In genomic region chr12:10716277-10716676, GRCh38 we compare ENCODE assay signal across 16 cellular contexts. TPM values are rescaled to one million over a fixed set of nuclear protein-coding genes. Genes with fewer than 3 reads are reported as not detected.
DNase-seq lines count a peak whose midpoint lies in the region; ATAC-seq and TF ChIP-seq lines count a peak whose summit lies in the region.
"Had no signal": no experiment of that assay in that cellular context is flagged by ENCODE, and none has a peak within 500 bp of the region (broad histone marks: within the 10 kb centered on the region; RNA-seq: fewer than 3 reads in every experiment).

No MANE protein-coding gene starts in this region.

- H4K20me1 ChIP-seq in IMR-90 (ENCODE audit: insufficient read depth, low read length), result peaks cover 18% of the 10 kb centered on the region

- peak overlapping the region; percentile 46 for H3K23ac ChIP-seq in IMR-90 (ENCODE audit: low read depth, low read length)

- H3K14ac ChIP-seq in IMR-90 (replicated peaks; ENCODE audit: low read depth, low read length), result peak overlapping the region; percentile 75

- H3K9me3 ChIP-seq in IMR-90 (ENCODE audit: control insufficient read depth, insufficient read depth, low read length) (no peaks in the 10 kb centered on the region), subcutaneous abdominal adipose tissue (ENCODE audit: control insufficient read depth in 5 of 5, low read length in 5 of 5) (no peaks in the 10 kb centered on the region)
- H3K9me3 ChIP-seq: body of pancreas had no signal

- peak overlapping the region; percentile 64; the same call in 1 of the 2 replicates for H3K27ac ChIP-seq in IMR-90 (ENCODE audit: insufficient read depth, low read length)
- H3K27ac ChIP-seq in brain microvascular endothelial cell, result peak overlapping the region; percentile 70
- H3K27ac ChIP-seq in subcutaneous abdominal adipose tissue (ENCODE audit: low read depth, low read length), result peak overlapping the region; percentile 61
- H3K27ac ChIP-seq: HL-60 had no signal

- H3K56ac ChIP-seq in IMR-90 (ENCODE audit: extremely low read depth, insufficient read depth, low read length), result 0 out of 2 replicates have a peak overlapping the region, but pooled peaks have one; percentile 57

- intact Hi-C loops in IMR-90 (cut with micrococcal nuclease), result loop anchor here (2.0 kb wide), 1 partner anchor 103 kb away; the partner anchor contains the start of gene MAGOHB

- H2BK120ac ChIP-seq in IMR-90 (ENCODE audit: low read depth, low read length), result peak overlapping the region; percentile 78

- H3K4me3 ChIP-seq in IMR-90 (ENCODE audit: insufficient read depth, low read depth, low read length) (peak overlapping the region; percentile 22; the same call in 1 of the 2 replicates), brain microvascular endothelial cell (ENCODE audit: low read depth, low read length) (peak overlapping the region; percentile 18), subcutaneous abdominal adipose tissue (ENCODE audit: low read depth in 1 of 5, low read length in 5 of 5) (peak overlapping the region in 1 of 5 donors; percentile 45)
- H3K4me3 ChIP-seq: body of pancreas, GM12878 had no signal

- H2AFZ ChIP-seq in IMR-90 (replicated peaks; ENCODE audit: low read length, poor library complexity), result peak overlapping the region; percentile 70

- TF ChIP-seq CTCF in IMR-90 (conservative IDR thresholded peaks at IDR 0.05; ENCODE audit: low read depth, low read length) (no peak), brain microvascular endothelial cell (IDR thresholded peaks at IDR 0.05; ENCODE audit: low read depth, low read length, missing control alignments) (no peak)

- peaks cover 5% of the 10 kb centered on the region; the same call in 1 of the 2 replicates for H3K4me1 ChIP-seq in IMR-90 (ENCODE audit: control insufficient read depth, insufficient read depth, low read length)
- peaks cover 0 to 47% (median 44%) of the 10 kb centered on the region in 5 donors for H3K4me1 ChIP-seq in subcutaneous abdominal adipose tissue (ENCODE audit: control insufficient read depth in 5 of 5, insufficient read depth in 5 of 5, low read length in 5 of 5)

- H2AK5ac ChIP-seq in IMR-90 (ENCODE audit: low read depth, low read length), result peak overlapping the region; percentile 68; the same call in 1 of the 2 replicates

- no CpG with 5 or more reads among the region's 4 CpGs for WGBS in IMR-90 (ENCODE audit: extremely low coverage in 2 of 2, insufficient read length in 1 of 2), 2 experiments

- peaks cover 6% of the 10 kb centered on the region for H3K9me1 ChIP-seq in IMR-90 (ENCODE audit: insufficient read depth, low read length)

- no peak for TF ChIP-seq RAD21 in IMR-90 (IDR thresholded peaks at IDR 0.05; ENCODE audit: low read length)

- peak overlapping the region; percentile 60; the same call in 1 of the 2 replicates for H2BK20ac ChIP-seq in IMR-90 (ENCODE audit: low read depth, low read length)

- H2BK5ac ChIP-seq in IMR-90 (ENCODE audit: low read depth, low read length, poor library complexity, severe bottlenecking), result peak overlapping the region; percentile 91

- dilution Hi-C loops in IMR-90 (cut with HindIII; ENCODE audit: low sequenced_read_pairs, unreplicated experiment), result no loop called here

- H3K79me1 ChIP-seq in IMR-90 (ENCODE audit: low read depth in 1 of 2, low read length in 2 of 2), result peaks cover 13 to 37% of the 10 kb centered on the region in 2 experiments

- peak overlapping the region; percentile 52; the same call in 1 of the 2 replicates for H3K9ac ChIP-seq in IMR-90 (ENCODE audit: low read depth, low read length)
- H3K9ac ChIP-seq in subcutaneous abdominal adipose tissue (ENCODE audit: low read length in 5 of 5), result peak overlapping the region in 1 of 5 donors; percentile 38

- peak overlapping the region; percentile 56; the same call in 1 of the 2 replicates for H4K5ac ChIP-seq in IMR-90 (ENCODE audit: low read depth, low read length)

- H4K91ac ChIP-seq in IMR-90 (ENCODE audit: insufficient read depth, low read depth, low read length), result peak overlapping the region; percentile 53; the same call in 1 of the 2 replicates

- H4K8ac ChIP-seq in IMR-90 (ENCODE audit: low read depth in 2 of 2, low read length in 2 of 2), result peak overlapping the region in 1 of 2 experiments; percentile 79; a peak in 2 of 4 replicates

- in situ Hi-C loops in IMR-90 (cut with MboI; ENCODE audit: low sequenced_read_pairs), result no loop called here
- in situ Hi-C loops in brain microvascular endothelial cell (cut with HindIII; ENCODE audit: low pct_ligation_motif_present, low sequenced_read_pairs), result no loop called here

- H3K36me3 ChIP-seq in IMR-90 (ENCODE audit: control insufficient read depth, insufficient read depth, low read length) (peaks cover 17% of the 10 kb centered on the region), brain microvascular endothelial cell (replicated peaks) (peaks cover 26% of the 10 kb centered on the region), subcutaneous abdominal adipose tissue (ENCODE audit: control insufficient read depth in 5 of 5, insufficient read depth in 5 of 5, low read length in 5 of 5) (peaks cover 35 to 49% (median 43%) of the 10 kb centered on the region in 5 donors)

- POLR2A ChIA-PET in IMR-90 (lab: Charles Lee; ENCODE audit: unreplicated experiment), result no interaction called here

- peak overlapping the region; percentile 56; the same call in 1 of the 2 replicates for H3K18ac ChIP-seq in IMR-90 (ENCODE audit: low read depth, low read length)

- H3K4ac ChIP-seq in IMR-90 (ENCODE audit: low read depth, low read length), result peak overlapping the region; percentile 87

- DNase-seq in IMR-90 (no peak), brain microvascular endothelial cell (no peak), kidney tubule cell (ENCODE audit: low spot score) (peak; percentile 9), NCI-H2196 treated with DMSO at 0.1 percent for 48 hours (lab: John Stamatoyannopoulos, UW; ENCODE audit: unreplicated experiment) (no peak)
- no peak for DNase-seq in stimulated activated CD4-positive, alpha-beta T cell treated with anti-CD3 and anti-CD28 coated beads, Interleukin-12 subunit alpha, Interleukin-12 subunit beta, amount 100 ng/mL, for 4 hours
- DNase-seq: activated CD8-positive, alpha-beta memory T cell treated with anti-CD3 and anti-CD28 coated beads, Interleukin-2, amount 10 ng/mL, durations not matched to agents 7 days and 5 days; NCI-H146; stimulated activated CD4-positive, alpha-beta T cell treated with anti-CD3 and anti-CD28 coated beads, Interleukin-1b, Interleukin-23, amount 100 ng/mL, for 48 hours; stimulated activated naive CD4-positive, alpha-beta T cell treated with Interleukin-2 at 50 U/mL for 16 hours; T-helper 9 cell had no signal

- no TSS peak for BruUV-seq in IMR-90 (replicated peaks; lab: Mats Ljungman, UMichigan)

- TF ChIP-seq POLR2A in IMR-90 (IDR thresholded peaks at IDR 0.05; ENCODE audit: low read depth, low read length), result no peak

- H2AK9ac ChIP-seq in IMR-90 (replicated peaks; ENCODE audit: low read depth, low read length, poor library complexity), result peak overlapping the region; percentile 18

- peak overlapping the region; percentile 59 for H3K4me2 ChIP-seq in IMR-90 (ENCODE audit: low read depth, low read length)

- H3K27me3 ChIP-seq in IMR-90 (ENCODE audit: control insufficient read depth, insufficient read depth, low read length) (no peaks in the 10 kb centered on the region), brain microvascular endothelial cell (replicated peaks) (no peaks in the 10 kb centered on the region), subcutaneous abdominal adipose tissue (ENCODE audit: control insufficient read depth in 5 of 5, insufficient read depth in 4 of 5, low read length in 5 of 5) (no peaks in the 10 kb centered on the region)
- H3K27me3 ChIP-seq: body of pancreas had no signal

- peak overlapping the region; percentile 25; the same call in 2 of the 3 replicates for H2BK15ac ChIP-seq in IMR-90 (ENCODE audit: low read depth, low read length)

- CTCF ChIA-PET in IMR-90 (lab: Yijun Ruan, JAX), result no interaction called here

- ATAC-seq in IMR-90 (ENCODE audit: low read depth), result no peak
- no peak for ATAC-seq in GM21737 (IDR thresholded peaks at IDR 0.05; ENCODE audit: unreplicated experiment)
- no peak for ATAC-seq in HG03196 (IDR thresholded peaks at IDR 0.05; ENCODE audit: unreplicated experiment)
- ATAC-seq: GM12878 had no signal

TF ChIP-seq in IMR-90, 13 proteins besides CTCF, POLR2A, EP300 and RAD21:
- no peak for TF ChIP-seq MAFK (IDR thresholded peaks at IDR 0.05; ENCODE audit: low read depth, low read length)
- no peak for TF ChIP-seq MAZ (IDR thresholded peaks at IDR 0.05; ENCODE audit: borderline replicate concordance, low read depth, low read length)
- no peak for TF ChIP-seq SMC3 (IDR thresholded peaks at IDR 0.05; ENCODE audit: low read depth, low read length)
- TF ChIP-seq CEBPB (IDR thresholded peaks at IDR 0.05; ENCODE audit: low read depth, low read length), result no peak
TF ChIP-seq in IMR-90: peak in this region for 0.

RNA-seq across cellular contexts. Expression of gene YBX3, which starts 6.8 kb away (rescaled TPM):
- total RNA-seq in IMR-90 (2012; rRNA removed), result 33.7 and 60.8 TPM in 2 replicates
- polyA plus RNA-seq in IMR-90 (2012; rRNA removed), result 131 and 132 TPM in 2 replicates
- polyA plus RNA-seq in IMR-90 (2012; cell fraction: cytosol; rRNA removed), result 188 and 191 TPM in 2 replicates
- 232 and 587 TPM in 2 replicates for polyA plus RNA-seq in IMR-90 (2012; cell fraction: nucleus; rRNA removed; ENCODE audit: low replicate concordance)

RNA-seq across cellular contexts. Expression of gene STYK1, which starts 42.4 kb away (rescaled TPM):
- total RNA-seq in IMR-90 (2012; rRNA removed), result 0.72 and 1.1 TPM in 2 replicates
- polyA plus RNA-seq in IMR-90 (2012; rRNA removed), result 0.34 and 0.36 TPM in 2 replicates
- polyA plus RNA-seq in IMR-90 (2012; cell fraction: cytosol; rRNA removed), result 0.15 and 0.21 TPM in 2 replicates
- 0.18 and 0.36 TPM in 2 replicates for polyA plus RNA-seq in IMR-90 (2012; cell fraction: nucleus; rRNA removed; ENCODE audit: low replicate concordance)
